Comparison of ENCODE assay signal across 27 cellular contexts in genomic region chr7:27633062-27633461, GRCh38.
"Had no signal": no experiment of that assay in that cellular context is flagged by ENCODE, and none has a peak within 500 bp of the region (broad histone marks: within the 10 kb centered on the region; RNA-seq: fewer than 3 reads in every experiment).

No MANE protein-coding gene starts in this region.

- FAIRE-seq: endometrium, kidney had no signal

- ATAC-seq: effector memory CD8-positive, alpha-beta T cell; esophagus mucosa; gastrocnemius medialis; heart right ventricle; left cardiac atrium; left lung; left ventricle myocardium superior; lower lobe of right lung; mucosa of descending colon had no signal

- DNase-seq: colonic mucosa; cortex of kidney; effector CD8-positive, alpha-beta T cell; effector memory CD8-positive, alpha-beta T cell; endodermal cell; erythroblast; esophagus squamous epithelium; foreskin fibroblast; foreskin melanocyte; gastrocnemius medialis; glutamatergic neuron; head of caudate nucleus; heart right ventricle; hippocampal formation; islet precursor cell; kidney; kidney glomerular epithelial cell; left cardiac atrium; left lung; left ventricle myocardium superior; lower lobe of right lung; mesenchymal stem cell; mucosa of descending colon; naive B cell had no signal

- H3K36me3 ChIP-seq: colonic mucosa, left lung had no signal

- H3K4me1 ChIP-seq: colonic mucosa, left lung had no signal

- H3K9me3 ChIP-seq: colonic mucosa, esophagus squamous epithelium, gastrocnemius medialis, heart right ventricle, left lung, lower lobe of right lung, mucosa of descending colon had no signal

- H3K4me3 ChIP-seq: colonic mucosa, esophagus squamous epithelium, gastrocnemius medialis, heart right ventricle, left lung, lower lobe of right lung, mucosa of descending colon had no signal

- H3K27ac ChIP-seq: colonic mucosa, epithelial cell of prostate, esophagus squamous epithelium, gastrocnemius medialis, heart right ventricle, left lung, lower lobe of right lung had no signal

- H3K27me3 ChIP-seq: colonic mucosa, esophagus squamous epithelium, gastrocnemius medialis, heart right ventricle, left lung had no signal
